In the genomic region with DNA sequence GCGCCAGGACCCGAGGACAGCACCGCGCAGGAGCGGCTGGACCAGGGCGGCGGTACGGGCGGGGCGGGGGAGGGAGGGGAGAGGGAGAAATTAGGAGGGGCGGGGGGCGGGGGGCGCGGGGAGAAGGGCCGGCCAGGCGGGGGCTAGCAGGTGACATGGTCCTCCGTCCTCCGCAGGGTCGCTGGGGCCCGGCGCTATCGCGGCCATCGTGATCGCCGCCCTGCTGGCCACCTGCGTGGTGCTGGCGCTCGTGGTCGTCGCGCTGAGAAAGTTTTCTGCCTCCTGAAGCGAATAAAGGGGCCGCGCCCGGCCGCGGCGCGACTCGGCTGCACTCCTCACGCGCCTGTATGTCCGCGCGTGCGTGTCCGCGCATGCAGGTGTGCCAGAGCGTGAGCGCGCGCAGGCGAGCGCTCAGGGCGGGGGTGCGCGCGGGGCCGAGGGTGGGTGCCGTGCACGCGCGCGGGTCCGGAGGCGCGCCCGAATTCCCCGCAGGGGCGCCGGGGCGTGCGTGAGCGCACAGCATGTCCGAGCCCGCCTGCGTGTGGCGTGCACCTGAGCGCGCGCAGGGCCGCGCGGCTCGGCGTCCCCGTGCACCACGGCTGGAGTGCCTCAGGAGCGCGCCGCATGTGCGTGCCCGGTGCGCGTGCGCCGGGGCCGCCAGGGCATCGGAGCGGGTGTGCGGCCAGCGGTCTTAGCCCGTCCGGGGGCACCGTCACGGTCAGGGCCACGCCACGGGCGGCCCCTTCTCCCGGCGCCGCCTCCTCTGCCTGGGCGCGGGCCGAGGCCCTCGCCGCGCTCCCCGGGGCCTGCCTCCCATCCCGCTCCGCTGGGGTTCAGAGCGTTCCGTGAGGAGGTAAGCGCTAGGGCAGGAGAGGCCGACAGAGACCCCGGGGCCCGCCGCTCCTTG, we compare ENCODE assay signal across 8 cellular contexts. TPM values are rescaled to one million over a fixed set of nuclear protein-coding genes. Genes with fewer than 3 reads are reported as not detected.
DNase-seq lines count a peak whose midpoint lies in the region; ATAC-seq, FAIRE-seq and TF ChIP-seq lines count a peak whose summit lies in the region.

No MANE protein-coding gene starts in this region.

- TF ChIP-seq CTCF in GM12875 (IDR thresholded peaks at IDR 0.05; ENCODE audit: borderline replicate concordance, insufficient read depth, low read depth, low read length) (peak; percentile 43), bronchial epithelial cell (IDR thresholded peaks at IDR 0.05; ENCODE audit: insufficient read depth, low read length, severe bottlenecking) (peak; percentile 53)

- peak; percentile 86 for DNase-seq in 8988T
- peak; percentile 50 to 87 for DNase-seq in NCI-H526 (lab: John Stamatoyannopoulos, UW)
- no peak for DNase-seq in bronchial epithelial cell (ENCODE audit: low read depth)
- DNase-seq in stimulated activated CD8-positive, alpha-beta memory T cell treated with anti-CD3 and anti-CD28 coated beads, Interleukin-2, amount 100 ng/mL, for 48 hours (ENCODE audit: low read depth in 2 of 2) = peak; percentile 18 to 23
- DNase-seq in hepatic stellate cell (ENCODE audit: low spot score) = no peak

- peak overlapping the region; percentile 53 for H3K4me3 ChIP-seq in GM12875 (ENCODE audit: low read depth, low read length)
- H3K4me3 ChIP-seq in bronchial epithelial cell (ENCODE audit: low read depth, low read length) = peak overlapping the region; percentile 43

- no peak for FAIRE-seq in bronchial epithelial cell (lab: Jason Lieb, UNC)

- H3K36me3 ChIP-seq in bronchial epithelial cell (ENCODE audit: control insufficient read depth, insufficient read depth, low read length) = no peaks in the 10 kb centered on the region

- ATAC-seq in GM18868 (IDR thresholded peaks at IDR 0.05; ENCODE audit: unreplicated experiment) = no peak

- H3K27me3 ChIP-seq in bronchial epithelial cell (ENCODE audit: control insufficient read depth, insufficient read depth, low read length) = no peaks in the 10 kb centered on the region
- no peaks in the 10 kb centered on the region for H3K27me3 ChIP-seq in layer of hippocampus (ENCODE audit: control insufficient read depth, insufficient read depth, low read length)

- H3K27ac ChIP-seq in layer of hippocampus (ENCODE audit: low read depth, low read length) = peak overlapping the region; percentile 99

RNA-seq across cellular contexts. Expression of a gene that starts 6.3 kb away (rescaled TPM):
- 0.53 and 1.0 TPM in 2 replicates for total RNA-seq in bronchial epithelial cell

Comparison
In these comparisons a context has a peak if more than half of its experiments do, and no peak if none do; other contexts are left out.
1. DNase-seq: peak in 8988T (single experiment), NCI-H526 (2 of 2) and stimulated activated CD8-positive, alpha-beta memory T cell treated with anti-CD3 and anti-CD28 coated beads, Interleukin-2, amount 100 ng/mL, for 48 hours (2 of 2); none in bronchial epithelial cell (single experiment) and hepatic stellate cell (single experiment).